Comparison of ENCODE assay signal across 8 cellular contexts in the genomic region with DNA sequence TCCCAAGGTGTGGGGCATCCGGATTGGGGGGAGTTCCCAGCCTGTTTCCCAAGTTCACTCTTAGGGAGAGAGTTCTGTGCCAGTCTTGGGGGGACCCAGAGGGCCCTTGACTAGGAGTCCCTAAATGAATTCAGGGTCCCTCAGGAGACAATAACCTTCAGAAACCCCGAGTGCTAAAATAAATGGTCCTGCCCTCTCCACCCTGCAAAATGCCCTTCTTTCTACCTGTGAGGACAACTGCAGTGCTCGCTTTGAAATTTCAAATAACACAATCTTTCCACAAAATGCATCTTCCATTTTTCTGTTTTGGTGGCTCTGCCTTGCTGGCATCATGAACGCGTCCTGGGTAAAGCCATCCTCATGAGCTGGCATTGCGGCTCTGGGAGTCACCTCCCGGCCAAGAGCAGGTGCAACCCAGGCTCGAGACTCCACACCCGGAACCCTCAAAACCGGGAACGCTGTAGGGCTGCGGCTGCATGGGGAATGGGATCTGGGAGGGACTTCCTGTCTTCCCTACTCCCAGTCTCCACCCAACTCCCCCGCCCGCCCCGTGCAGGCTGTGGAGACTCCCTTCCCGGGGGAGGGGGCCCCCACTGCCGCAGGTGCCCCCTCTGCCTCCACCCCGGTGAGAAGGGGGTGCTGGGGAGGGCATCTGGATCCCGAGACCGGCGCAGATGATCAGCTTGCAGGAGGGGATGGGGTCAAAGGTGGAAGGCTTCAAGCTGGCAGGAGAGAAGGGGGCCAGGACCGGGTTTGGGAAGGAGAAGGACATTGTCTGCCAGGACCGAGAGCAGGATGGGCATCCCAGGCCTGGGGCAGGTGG.
DNase-seq lines count a peak whose midpoint lies in the region; ATAC-seq and TF ChIP-seq lines count a peak whose summit lies in the region.

A gene (plus strand): TSS at position 529 of the 823 bp plus-strand sequence. CDS start 845 bp downstream, outside the sequence.

- ATAC-seq in HG02798 (IDR thresholded peaks at IDR 0.05; ENCODE audit: poor library complexity, unreplicated experiment), result no peak

- in situ Hi-C loops in astrocyte of the spinal cord (cut with HindIII; ENCODE audit: low sequenced_read_pairs), result no loop called here

- no peak for TF ChIP-seq CTCF in astrocyte of the spinal cord (IDR thresholded peaks at IDR 0.05; ENCODE audit: low read depth, low read length)
- no peak for TF ChIP-seq CTCF in retinal pigment epithelial cell (conservative IDR thresholded peaks at IDR 0.05; ENCODE audit: low read depth, low read length)

- DNase-seq in ELF-1 (ENCODE audit: low read depth, low spot score), result peak; percentile 78
- peak; percentile 78 for DNase-seq in NCI-H2107 (lab: John Stamatoyannopoulos, UW)
- peak; percentile 71 for DNase-seq in astrocyte of the spinal cord (ENCODE audit: low read depth, low spot score)
- peak; percentile 13 to 84 (median 58) for DNase-seq in hypothalamus (lab: John Stamatoyannopoulos, UW)
- no peak for DNase-seq in retinal pigment epithelial cell (ENCODE audit: low read depth)
- DNase-seq in T-helper 9 cell, result no peak
- no peak for DNase-seq in activated CD4-positive, alpha-beta T cell treated with anti-CD3 and anti-CD28 coated beads, Interleukin-2, amount 50 U/mL, for 1 hour

- peak within 1 kb of the TSS; percentile 92 for H3K4me3 ChIP-seq in astrocyte of the spinal cord (ENCODE audit: low read depth, low read length)
- peak within 1 kb of the TSS; percentile 71 for H3K4me3 ChIP-seq in retinal pigment epithelial cell (ENCODE audit: low read length)

Comparison
In these comparisons a context has a peak if more than half of its experiments do, and no peak if none do; other contexts are left out.
1. DNase-seq: peak in ELF-1 (single experiment), NCI-H2107 (single experiment), astrocyte of the spinal cord (single experiment) and hypothalamus (51 of 51); none in retinal pigment epithelial cell (single experiment), T-helper 9 cell (single experiment) and activated CD4-positive, alpha-beta T cell treated with anti-CD3 and anti-CD28 coated beads, Interleukin-2, amount 50 U/mL, for 1 hour (single experiment).